ENCODE assay signal across 8 cellular contexts in the genomic region with DNA sequence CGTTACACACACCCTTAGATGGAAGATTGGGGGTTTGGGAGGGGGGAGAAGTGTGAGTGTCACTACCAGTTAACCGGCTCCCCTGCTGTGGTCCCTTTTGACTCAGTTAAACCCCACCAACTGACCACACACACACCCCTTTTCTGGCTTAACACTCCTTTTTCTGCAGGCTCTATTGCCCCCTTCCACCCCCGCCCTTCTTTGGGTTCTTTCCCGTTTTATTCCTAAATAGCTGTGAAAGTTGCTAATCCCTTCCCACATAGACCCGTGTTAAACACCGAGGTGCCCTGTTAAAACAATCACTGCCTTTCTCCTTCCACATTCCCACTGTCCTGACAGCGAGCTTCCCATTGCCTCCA. TPM values are rescaled to one million over a fixed set of nuclear protein-coding genes. Genes with fewer than 3 reads are reported as not detected.
DNase-seq lines count a peak whose midpoint lies in the region; ATAC-seq and TF ChIP-seq lines count a peak whose summit lies in the region.

No MANE protein-coding gene starts in this region.

- DNase-seq in heart right ventricle = no peak
- no peak for DNase-seq in Right ventricle myocardium inferior (ENCODE audit: missing footprints)
- DNase-seq in MCF 10A (ENCODE audit: unreplicated experiment) = no peak
- no peak for DNase-seq in upper lobe of right lung
- DNase-seq in central memory CD4-positive, alpha-beta T cell = no peak
- no peak for DNase-seq in AG08395 (ENCODE audit: low spot score)
- DNase-seq in sciatic nerve (ENCODE audit: low spot score) = no peak

- peaks cover 13% of the 10 kb centered on the region for H3K4me1 Mint-ChIP-seq in MCF 10A (ENCODE audit: insufficient read depth, unreplicated experiment)

- H3K27me3 ChIP-seq in heart right ventricle = peaks cover 0 to 63% (median 0%) of the 10 kb centered on the region in 7 donors
- no peaks in the 10 kb centered on the region for H3K27me3 ChIP-seq in upper lobe of right lung

- peak overlapping the region; percentile 46 to 98 (median 91) for H3K27ac ChIP-seq in heart right ventricle
- no peak overlapping the region for H3K27ac ChIP-seq in mesodermal cell (ENCODE audit: low read depth, low read length, severe bottlenecking)
- H3K27ac ChIP-seq in upper lobe of right lung = peak overlapping the region; percentile 97

- H3K36me3 Mint-ChIP-seq in MCF 10A (ENCODE audit: insufficient read depth, unreplicated experiment) = no peaks in the 10 kb centered on the region

- H3K9me3 ChIP-seq in heart right ventricle (no peaks in the 10 kb centered on the region), mesodermal cell (ENCODE audit: control insufficient read depth, low read length) (no peaks in the 10 kb centered on the region), upper lobe of right lung (no peaks in the 10 kb centered on the region)

- intact Hi-C loops in heart right ventricle (cut with DNase I) (loop anchor here in 6 of 10 donors (10.0 kb wide), 6 partner anchors 71 to 579 kb away; no protein-coding TSS in a partner anchor), Right ventricle myocardium inferior (cut with DNase I) (loop anchor here (2.0 to 10.0 kb wide), 5 partner anchors 157 to 521 kb away; no protein-coding TSS in a partner anchor), MCF 10A (cut with micrococcal nuclease) (no loop called here), upper lobe of right lung (cut with DNase I) (no loop called here), sciatic nerve (cut with DNase I) (no loop called here)

- BruUV-seq in MCF 10A (replicated peaks; lab: Mats Ljungman, UMichigan) = no TSS peak

- H3K4me1 ChIP-seq in heart right ventricle = peaks cover 6 to 41% (median 31%) of the 10 kb centered on the region in 9 donors
- H3K4me1 ChIP-seq in mesodermal cell (ENCODE audit: control insufficient read depth, insufficient read depth, low read length, poor library complexity, severe bottlenecking) = peaks cover 9% of the 10 kb centered on the region
- peaks cover 20% of the 10 kb centered on the region for H3K4me1 ChIP-seq in upper lobe of right lung

- POLR2A ChIA-PET in MCF 10A (lab: Yijun Ruan, JAX) = interaction anchor here (0.7 to 1.2 kb wide), 2 partner anchors 173 to 439 kb away, joined by 3 to 4 read pairs; no protein-coding TSS in a partner anchor

- 2 to 6% methylated on average over 7 of the region's 7 CpGs for WGBS in heart right ventricle, 2 donors
- 4 to 15% methylated on average over 3 to 5 of the region's 7 CpGs for WGBS in mesodermal cell (ENCODE audit: insufficient coverage in 2 of 2), 2 experiments

- peaks cover 23% of the 10 kb centered on the region for H3K27me3 Mint-ChIP-seq in MCF 10A (ENCODE audit: insufficient read depth, unreplicated experiment)

- peak overlapping the region; percentile 68 for H3K4me3 Mint-ChIP-seq in MCF 10A (ENCODE audit: unreplicated experiment)

- ATAC-seq in heart right ventricle (no peak), Right ventricle myocardium inferior (no peak), upper lobe of right lung (no peak), sciatic nerve (no peak)

- CTCF ChIA-PET in MCF 10A (lab: Yijun Ruan, JAX) = interaction anchor here (0.6 to 1.2 kb wide), 4 partner anchors 12 to 813 kb away, joined by 3 read pairs; no protein-coding TSS in a partner anchor

- no peak overlapping the region for H3K27ac Mint-ChIP-seq in MCF 10A (ENCODE audit: low read depth, unreplicated experiment)

- H3K36me3 ChIP-seq in heart right ventricle (no peaks in the 10 kb centered on the region), mesodermal cell (ENCODE audit: control insufficient read depth, insufficient read depth, low read length) (no peaks in the 10 kb centered on the region), upper lobe of right lung (no peaks in the 10 kb centered on the region)

- H3K9me3 Mint-ChIP-seq in MCF 10A (ENCODE audit: unreplicated experiment) = no peaks in the 10 kb centered on the region

- TF ChIP-seq CTCF in heart right ventricle (IDR thresholded peaks at IDR 0.05) (no peak), MCF 10A (IDR thresholded peaks at IDR 0.05; ENCODE audit: unreplicated experiment) (no peak), upper lobe of right lung (IDR thresholded peaks at IDR 0.05) (no peak)

- H3K4me3 ChIP-seq in heart right ventricle = peak overlapping the region; percentile 62 to 97 (median 86)
- peak overlapping the region; percentile 63 for H3K4me3 ChIP-seq in mesodermal cell (ENCODE audit: extremely low read depth, insufficient read depth, low read length, poor library complexity, severe bottlenecking)
- H3K4me3 ChIP-seq in upper lobe of right lung = peak overlapping the region; percentile 94

RNA-seq across cellular contexts. Expression of a gene that starts 3.7 kb away (rescaled TPM):
- 10 to 100 TPM; 15.4 to 28.6 (median 23.7) TPM for total RNA-seq in heart right ventricle
- 1 to 10 TPM; 2.2 to 4.2 TPM for polyA plus RNA-seq in heart right ventricle
- 23.6 TPM for total RNA-seq in Right ventricle myocardium inferior
- 0.21 and 0.34 TPM in 2 replicates for total RNA-seq in MCF 10A (2022)
- polyA plus RNA-seq in mesodermal cell (2013, experiment 1 of 2) = 0.26 TPM
- 0.10 TPM for polyA plus RNA-seq in mesodermal cell (2013, experiment 2 of 2)
- 25.9 TPM for total RNA-seq in upper lobe of right lung
- 26.2 TPM for total RNA-seq in sciatic nerve

Comparison
In these comparisons a context has a peak if more than half of its experiments do, and no peak if none do; other contexts are left out.
1. RNA of a gene that starts 3.7 kb away (total RNA-seq): 26.2 TPM in sciatic nerve (single experiment), 25.9 TPM in upper lobe of right lung (single experiment), 15.4 to 28.6 TPM in heart right ventricle and 23.6 TPM in Right ventricle myocardium inferior (single experiment); 0.21 to 0.34 TPM in MCF 10A; every median in the first group is over 10 times any median in the second.
2. intact Hi-C loops: an anchor here in heart right ventricle (10.0 kb wide) and Right ventricle myocardium inferior (2.0 to 10.0 kb wide); none called in MCF 10A, upper lobe of right lung and sciatic nerve.
3. Peak in every context shown above with its lines, with median percentiles within 50 percentile points of each other: H3K4me3 ChIP-seq.